In genomic region chr2:25453199-25453903, GRCh38 we compare ENCODE assay signal across 8 cellular contexts.
DNase-seq lines count a peak whose midpoint lies in the region; ATAC-seq lines count a peak whose summit lies in the region.

No MANE protein-coding gene starts in this region.

- no peak overlapping the region for H3K4me3 ChIP-seq in neuronal stem cell (ENCODE audit: low read length in 2 of 2)
- no peak overlapping the region for H3K4me3 ChIP-seq in mesendoderm (ENCODE audit: low read length)

- H3K4me1 Mint-ChIP-seq in activated CD4-positive, alpha-beta T cell treated with anti-CD3 and anti-CD28 coated beads for 36 hours, result peaks cover 30% of the 10 kb centered on the region
- H3K4me1 Mint-ChIP-seq in activated T-cell treated with anti-CD3 and anti-CD28 coated beads, Interleukin-2, amount 50 U/mL, for 72 hours (ENCODE audit: low read depth), result peaks cover 37% of the 10 kb centered on the region

- no peak overlapping the region for H3K56ac ChIP-seq in mesendoderm (ENCODE audit: low read length)

- peak overlapping the region; percentile 91 for H3K27ac Mint-ChIP-seq in activated CD4-positive, alpha-beta T cell treated with anti-CD3 and anti-CD28 coated beads for 36 hours
- H3K27ac Mint-ChIP-seq in activated T-cell treated with anti-CD3 and anti-CD28 coated beads, Interleukin-2, amount 50 U/mL, for 72 hours, result peak overlapping the region; percentile 96

- H3K14ac ChIP-seq in neuronal stem cell (ENCODE audit: low read length), result no peak overlapping the region

- H4K8ac ChIP-seq in neuronal stem cell (ENCODE audit: low read depth, low read length), result no peak overlapping the region
- no peak overlapping the region for H4K8ac ChIP-seq in mesendoderm (ENCODE audit: low read depth, low read length)

- no peaks in the 10 kb centered on the region for H3K9me3 ChIP-seq in neuronal stem cell (replicated peaks in 1 of 2; ENCODE audit: control insufficient read depth in 2 of 2, insufficient read depth in 1 of 2, low read depth in 1 of 2, low read length in 2 of 2)

- H3K36me3 Mint-ChIP-seq in activated CD4-positive, alpha-beta T cell treated with anti-CD3 and anti-CD28 coated beads for 36 hours (ENCODE audit: low read depth), result peaks cover 19% of the 10 kb centered on the region
- H3K36me3 Mint-ChIP-seq in activated T-cell treated with anti-CD3 and anti-CD28 coated beads, Interleukin-2, amount 50 U/mL, for 72 hours (ENCODE audit: insufficient read depth in 2 of 2), result peaks cover 2 to 3% of the 10 kb centered on the region in 2 donors

- H3K4me2 ChIP-seq in neuronal stem cell (ENCODE audit: insufficient read depth, low read length, poor library complexity, severe bottlenecking) (no peak overlapping the region), mesendoderm (ENCODE audit: low read length) (no peak overlapping the region)

- peak; percentile 69 for DNase-seq in activated CD4-positive, alpha-beta T cell treated with anti-CD3 and anti-CD28 coated beads for 36 hours
- no peak for DNase-seq in activated CD4-positive, alpha-beta T cell treated with anti-CD3 and anti-CD28 coated beads for 4 hours
- peak; percentile 55 to 66 for DNase-seq in activated T-cell treated with anti-CD3 and anti-CD28 coated beads, Interleukin-2, amount 50 U/mL, for 72 hours
- peak; percentile 8 to 17 for DNase-seq in stimulated activated CD8-positive, alpha-beta memory T cell treated with anti-CD3 and anti-CD28 coated beads, Interleukin-15, amount 100 ng/mL, for 48 hours (ENCODE audit: low read depth in 2 of 2)
- DNase-seq in neuronal stem cell (ENCODE audit: low spot score) (no peak), NCI-H2107 treated with DMSO at 0.1 percent for 48 hours (lab: John Stamatoyannopoulos, UW; ENCODE audit: unreplicated experiment) (no peak), mesendoderm (no peak)

- H2AFZ ChIP-seq in neuronal stem cell (ENCODE audit: low read length), result no peak overlapping the region

- H4K5ac ChIP-seq in mesendoderm (ENCODE audit: low read length), result no peak overlapping the region

- H3K36me3 ChIP-seq in neuronal stem cell (replicated peaks in 1 of 2; ENCODE audit: control insufficient read depth in 2 of 2, insufficient read depth in 2 of 2, low read length in 2 of 2) (peaks cover 0 to 8% of the 10 kb centered on the region in 2 donors), mesendoderm (ENCODE audit: control insufficient read depth, insufficient read depth, low read length) (no peaks in the 10 kb centered on the region)

- POLR2A ChIA-PET in activated CD4-positive, alpha-beta T cell treated with anti-CD3 and anti-CD28 coated beads for 36 hours (lab: Charles Lee), result interaction anchor here (0.6 to 1.3 kb wide), 4 partner anchors 76 to 139 kb away, joined by 3 read pairs; no protein-coding TSS in a partner anchor

- H3K27me3 Mint-ChIP-seq in activated CD4-positive, alpha-beta T cell treated with anti-CD3 and anti-CD28 coated beads for 36 hours, result no peaks in the 10 kb centered on the region
- no peaks in the 10 kb centered on the region for H3K27me3 Mint-ChIP-seq in activated T-cell treated with anti-CD3 and anti-CD28 coated beads, Interleukin-2, amount 50 U/mL, for 72 hours (ENCODE audit: low read depth)

- H3K4ac ChIP-seq in neuronal stem cell (ENCODE audit: low read length) (no peak overlapping the region), mesendoderm (ENCODE audit: low read depth, low read length) (no peak overlapping the region)

- H3K18ac ChIP-seq in neuronal stem cell (ENCODE audit: low read length) (no peak overlapping the region), mesendoderm (ENCODE audit: low read length) (no peak overlapping the region)

- H3K79me2 ChIP-seq in mesendoderm (ENCODE audit: control insufficient read depth, insufficient read depth, low read length), result no peaks in the 10 kb centered on the region

- intact Hi-C loops in activated CD4-positive, alpha-beta T cell treated with anti-CD3 and anti-CD28 coated beads for 36 hours (cut with DNase I, micrococcal nuclease), result loop anchor here (1.0 to 5.0 kb wide), 8 partner anchors 69 to 152 kb away; no protein-coding TSS in a partner anchor

- no peak overlapping the region for H4K91ac ChIP-seq in neuronal stem cell (ENCODE audit: low read depth, low read length, poor library complexity)

- peak overlapping the region; percentile 19 for H3K4me3 Mint-ChIP-seq in activated CD4-positive, alpha-beta T cell treated with anti-CD3 and anti-CD28 coated beads for 36 hours
- peak overlapping the region; percentile 61 to 87 for H3K4me3 Mint-ChIP-seq in activated T-cell treated with anti-CD3 and anti-CD28 coated beads, Interleukin-2, amount 50 U/mL, for 72 hours

- H3K9ac ChIP-seq in neuronal stem cell (ENCODE audit: low read depth, low read length, poor library complexity) (no peak overlapping the region), mesendoderm (ENCODE audit: low read length) (no peak overlapping the region)

- H2BK120ac ChIP-seq in neuronal stem cell (ENCODE audit: low read depth, low read length) (no peak overlapping the region), mesendoderm (ENCODE audit: low read depth, low read length) (no peak overlapping the region)

- WGBS in neuronal stem cell (ENCODE audit: extremely low coverage in 2 of 2, insufficient read length in 2 of 2, insufficient replicate concordance in 1 of 2), 2 donors, result no CpG with 5 or more reads among the region's 3 CpGs
- no CpG with 5 or more reads among the region's 3 CpGs for WGBS in mesendoderm (ENCODE audit: extremely low coverage, insufficient coverage, low lambda C conversion rate)

- H3K27me3 ChIP-seq in neuronal stem cell (ENCODE audit: control insufficient read depth in 3 of 3, insufficient read depth in 3 of 3, low read depth in 1 of 3, low read length in 3 of 3) (no peaks in the 10 kb centered on the region), mesendoderm (ENCODE audit: insufficient read depth, low read length, poor library complexity) (no peaks in the 10 kb centered on the region)

- no peak overlapping the region for H2BK12ac ChIP-seq in neuronal stem cell (ENCODE audit: low read length)

- H3K23ac ChIP-seq in neuronal stem cell (ENCODE audit: low read depth, low read length, poor library complexity) (no peak overlapping the region), mesendoderm (ENCODE audit: low read length) (no peak overlapping the region)

- H2BK15ac ChIP-seq in neuronal stem cell (ENCODE audit: low read length), result no peak overlapping the region
- no peak overlapping the region for H2BK15ac ChIP-seq in mesendoderm (replicated peaks; ENCODE audit: low read depth)

- no peak overlapping the region for H2AK5ac ChIP-seq in neuronal stem cell (ENCODE audit: low read depth, low read length)
- no peak overlapping the region for H2AK5ac ChIP-seq in mesendoderm (ENCODE audit: low read length)

- peak; percentile 97 for ATAC-seq in activated CD4-positive, alpha-beta T cell treated with anti-CD3 and anti-CD28 coated beads for 36 hours
- ATAC-seq in HG02938 (IDR thresholded peaks at IDR 0.05; ENCODE audit: unreplicated experiment), result peak; percentile 85
- peak; percentile 98 to 99 for ATAC-seq in activated T-cell treated with anti-CD3 and anti-CD28 coated beads, Interleukin-2, amount 50 U/mL, for 72 hours (replicated peaks in 1 of 2)

- H3K9me3 Mint-ChIP-seq in activated CD4-positive, alpha-beta T cell treated with anti-CD3 and anti-CD28 coated beads for 36 hours (ENCODE audit: low read depth), result no peaks in the 10 kb centered on the region
- H3K9me3 Mint-ChIP-seq in activated T-cell treated with anti-CD3 and anti-CD28 coated beads, Interleukin-2, amount 50 U/mL, for 72 hours, result no peaks in the 10 kb centered on the region

- H3K27ac ChIP-seq in neuronal stem cell (replicated peaks; ENCODE audit: low read length) (no peak overlapping the region), mesendoderm (ENCODE audit: low read depth, low read length) (no peak overlapping the region)

- H3K4me1 ChIP-seq in neuronal stem cell (ENCODE audit: control insufficient read depth in 2 of 2, insufficient read depth in 1 of 2, low read depth in 1 of 2, low read length in 2 of 2), result no peaks in the 10 kb centered on the region
- H3K4me1 ChIP-seq in mesendoderm (ENCODE audit: control insufficient read depth, low read depth, low read length), result no peaks in the 10 kb centered on the region

- H3K79me1 ChIP-seq in neuronal stem cell (ENCODE audit: low read depth, low read length) (no peaks in the 10 kb centered on the region), mesendoderm (ENCODE audit: low read length) (no peaks in the 10 kb centered on the region)

- CTCF ChIA-PET in activated CD4-positive, alpha-beta T cell treated with anti-CD3 and anti-CD28 coated beads for 36 hours (lab: Charles Lee), result interaction anchor here (0.7 to 3.1 kb wide), 8 partner anchors 13 to 256 kb away, joined by 3 to 15 read pairs (median 3); no protein-coding TSS in a partner anchor

- H2BK5ac ChIP-seq in neuronal stem cell (ENCODE audit: low read length) (no peak overlapping the region), mesendoderm (ENCODE audit: low read length) (no peak overlapping the region)

Comparison
In these comparisons a context has a peak if more than half of its experiments do, and no peak if none do; other contexts are left out.
1. DNase-seq: peak in activated CD4-positive, alpha-beta T cell treated with anti-CD3 and anti-CD28 coated beads for 36 hours (single experiment), activated T-cell treated with anti-CD3 and anti-CD28 coated beads, Interleukin-2, amount 50 U/mL, for 72 hours (2 of 2) and stimulated activated CD8-positive, alpha-beta memory T cell treated with anti-CD3 and anti-CD28 coated beads, Interleukin-15, amount 100 ng/mL, for 48 hours (2 of 2); none in activated CD4-positive, alpha-beta T cell treated with anti-CD3 and anti-CD28 coated beads for 4 hours (0 of 2), neuronal stem cell (single experiment), NCI-H2107 treated with DMSO at 0.1 percent for 48 hours (single experiment) and mesendoderm (single experiment).
2. Peak in every context shown above with its lines, with median percentiles within 50 percentile points of each other: ATAC-seq.